In genomic region chr5:6545770-6546690, GRCh38 we compare ENCODE assay signal across 15 cellular contexts.
DNase-seq lines count a peak whose midpoint lies in the region; ATAC-seq and TF ChIP-seq lines count a peak whose summit lies in the region.
"Had no signal": no experiment of that assay in that cellular context is flagged by ENCODE, and none has a peak within 500 bp of the region (broad histone marks: within the 10 kb centered on the region; RNA-seq: fewer than 3 reads in every experiment).

No MANE protein-coding gene starts in this region.

- H2BK15ac ChIP-seq in neuronal stem cell (ENCODE audit: low read length) = no peak overlapping the region

- no peaks in the 10 kb centered on the region for H3K79me2 ChIP-seq in PC-9 (ENCODE audit: low read depth)
- H3K79me2 ChIP-seq: parathyroid adenoma had no signal

- no peak overlapping the region for H3K4ac ChIP-seq in neuronal stem cell (ENCODE audit: low read length)

- no peaks in the 10 kb centered on the region for H3K36me3 ChIP-seq in PC-9 (ENCODE audit: low read depth)
- no peaks in the 10 kb centered on the region for H3K36me3 ChIP-seq in neuronal stem cell (replicated peaks in 1 of 2; ENCODE audit: control insufficient read depth in 2 of 2, insufficient read depth in 2 of 2, low read length in 2 of 2)

- no TSS peak for BruUV-seq in PC-9 (replicated peaks; lab: Mats Ljungman, UMichigan)

- no peak for ATAC-seq in activated T-helper 17 cell treated with anti-CD3 and anti-CD28 coated beads, Interleukin-2, amount 50 U/mL, for 72 hours (replicated peaks)
- ATAC-seq in HG02763 (IDR thresholded peaks at IDR 0.05; ENCODE audit: unreplicated experiment) = no peak
- ATAC-seq in GM18861 (IDR thresholded peaks at IDR 0.05; ENCODE audit: unreplicated experiment) = no peak
- ATAC-seq: HCT116 had no signal

- H3K36me3 Mint-ChIP-seq in activated T-helper 17 cell treated with anti-CD3 and anti-CD28 coated beads, Interleukin-2, amount 50 U/mL, for 72 hours (ENCODE audit: low read depth) = no peaks in the 10 kb centered on the region
- H3K36me3 Mint-ChIP-seq: activated naive CD4-positive, alpha-beta T cell treated with anti-CD3 and anti-CD28 coated beads, Interleukin-2, amount 50 U/mL, for 24 hours had no signal

- no peak overlapping the region for H2AK5ac ChIP-seq in neuronal stem cell (ENCODE audit: low read depth, low read length)

- no peaks in the 10 kb centered on the region for H4K20me1 ChIP-seq in PC-9 (ENCODE audit: insufficient read depth)

- H4K8ac ChIP-seq in neuronal stem cell (ENCODE audit: low read depth, low read length) = no peak overlapping the region

- POLR2A ChIA-PET in PC-9 (lab: Charles Lee; ENCODE audit: unreplicated experiment) = no interaction called here

- H3K27me3 Mint-ChIP-seq in activated T-helper 17 cell treated with anti-CD3 and anti-CD28 coated beads, Interleukin-2, amount 50 U/mL, for 72 hours = peaks cover 17% of the 10 kb centered on the region
- H3K27me3 Mint-ChIP-seq: activated naive CD4-positive, alpha-beta T cell treated with anti-CD3 and anti-CD28 coated beads, Interleukin-2, amount 50 U/mL, for 24 hours had no signal

- no peaks in the 10 kb centered on the region for H3K9me2 ChIP-seq in PC-9 (ENCODE audit: insufficient read depth)

- H2AFZ ChIP-seq in PC-9 (no peak overlapping the region), neuronal stem cell (ENCODE audit: low read length) (peak overlapping the region; percentile 17)
- H2AFZ ChIP-seq: parathyroid adenoma had no signal

- H3K4me1 Mint-ChIP-seq in activated T-helper 17 cell treated with anti-CD3 and anti-CD28 coated beads, Interleukin-2, amount 50 U/mL, for 72 hours = peaks cover 5% of the 10 kb centered on the region
- H3K4me1 Mint-ChIP-seq: activated naive CD4-positive, alpha-beta T cell treated with anti-CD3 and anti-CD28 coated beads, Interleukin-2, amount 50 U/mL, for 24 hours had no signal

- H3K27me3 ChIP-seq in PC-9 (ENCODE audit: insufficient read depth, low read depth) (peaks cover 98% of the 10 kb centered on the region), neuronal stem cell (ENCODE audit: control insufficient read depth in 3 of 3, insufficient read depth in 3 of 3, low read depth in 1 of 3, low read length in 3 of 3) (peaks cover 0 to 11% (median 0%) of the 10 kb centered on the region in 3 experiments)

- no peak overlapping the region for H3K27ac ChIP-seq in PC-9
- no peak overlapping the region for H3K27ac ChIP-seq in neuronal stem cell (replicated peaks; ENCODE audit: low read length)
- H3K27ac ChIP-seq: parathyroid adenoma had no signal

- H3K18ac ChIP-seq in neuronal stem cell (ENCODE audit: low read length) = no peak overlapping the region

- CTCF ChIA-PET in PC-9 (lab: Charles Lee) = no interaction called here

- H3K4me3 Mint-ChIP-seq in activated T-helper 17 cell treated with anti-CD3 and anti-CD28 coated beads, Interleukin-2, amount 50 U/mL, for 72 hours = no peak overlapping the region
- H3K4me3 Mint-ChIP-seq: activated naive CD4-positive, alpha-beta T cell treated with anti-CD3 and anti-CD28 coated beads, Interleukin-2, amount 50 U/mL, for 24 hours had no signal

- DNase-seq in DMS53 (lab: John Stamatoyannopoulos, UW) (peak; percentile 68), NCI-H187 treated with DMSO at 0.1 percent for 48 hours (lab: John Stamatoyannopoulos, UW) (peak; percentile 77), PC-9 (no peak), neuronal stem cell (ENCODE audit: low spot score) (no peak), hippocampal formation (lab: John Stamatoyannopoulos, UW) (no peak)
- DNase-seq: AML-193; mesenchymal stem cell; NCI-H2227 treated with DMSO at 0.1 percent for 48 hours; stimulated activated CD4-positive, alpha-beta T cell treated with anti-CD3 and anti-CD28 coated beads, Interleukin-2, amount 100 ng/mL, for 24 hours had no signal

- H3K27ac Mint-ChIP-seq in activated T-helper 17 cell treated with anti-CD3 and anti-CD28 coated beads, Interleukin-2, amount 50 U/mL, for 72 hours = no peak overlapping the region
- H3K27ac Mint-ChIP-seq: activated naive CD4-positive, alpha-beta T cell treated with anti-CD3 and anti-CD28 coated beads, Interleukin-2, amount 50 U/mL, for 24 hours had no signal

- H3K23ac ChIP-seq in neuronal stem cell (ENCODE audit: low read depth, low read length, poor library complexity) = no peak overlapping the region

- H3K9me3 ChIP-seq in PC-9 (ENCODE audit: insufficient read depth, low read depth) = no peaks in the 10 kb centered on the region
- H3K9me3 ChIP-seq in neuronal stem cell (replicated peaks in 1 of 2; ENCODE audit: control insufficient read depth in 2 of 2, insufficient read depth in 1 of 2, low read depth in 1 of 2, low read length in 2 of 2) = no peaks in the 10 kb centered on the region

- H3K9me3 Mint-ChIP-seq in activated T-helper 17 cell treated with anti-CD3 and anti-CD28 coated beads, Interleukin-2, amount 50 U/mL, for 72 hours = no peaks in the 10 kb centered on the region
- H3K9me3 Mint-ChIP-seq: activated naive CD4-positive, alpha-beta T cell treated with anti-CD3 and anti-CD28 coated beads, Interleukin-2, amount 50 U/mL, for 24 hours had no signal

- no peak for TF ChIP-seq CTCF in PC-9 (conservative IDR thresholded peaks at IDR 0.05)

- H4K91ac ChIP-seq in neuronal stem cell (ENCODE audit: low read depth, low read length, poor library complexity) = no peak overlapping the region

- no peaks in the 10 kb centered on the region for H3K79me1 ChIP-seq in neuronal stem cell (ENCODE audit: low read depth, low read length)

- peak overlapping the region; percentile 12 for H3K9ac ChIP-seq in neuronal stem cell (ENCODE audit: low read depth, low read length, poor library complexity)
- H3K9ac ChIP-seq: parathyroid adenoma had no signal

- H3K4me2 ChIP-seq in PC-9 (0 out of 2 replicates have a peak overlapping the region, but pooled peaks have one; percentile 11), neuronal stem cell (ENCODE audit: insufficient read depth, low read length, poor library complexity, severe bottlenecking) (no peak overlapping the region)

- no peak overlapping the region for H2BK5ac ChIP-seq in neuronal stem cell (ENCODE audit: low read length)

- H3K14ac ChIP-seq in neuronal stem cell (ENCODE audit: low read length) = no peak overlapping the region

- intact Hi-C loops in PC-9 (cut with micrococcal nuclease; ENCODE audit: unreplicated experiment) = no loop called here

- H3K4me1 ChIP-seq in PC-9 (replicated peaks; ENCODE audit: insufficient read depth) (no peaks in the 10 kb centered on the region), neuronal stem cell (ENCODE audit: control insufficient read depth in 2 of 2, insufficient read depth in 1 of 2, low read depth in 1 of 2, low read length in 2 of 2) (peaks cover 0 to 7% of the 10 kb centered on the region in 2 donors)
- H3K4me1 ChIP-seq: parathyroid adenoma had no signal

- no peak overlapping the region for H2BK12ac ChIP-seq in neuronal stem cell (ENCODE audit: low read length)

- no peak overlapping the region for H2BK120ac ChIP-seq in neuronal stem cell (ENCODE audit: low read depth, low read length)

- WGBS in neuronal stem cell (ENCODE audit: extremely low coverage in 2 of 2, insufficient read length in 2 of 2, insufficient replicate concordance in 1 of 2), 2 donors = no CpG with 5 or more reads among the region's 24 CpGs

- H3K4me3 ChIP-seq in PC-9 = no peak overlapping the region
- H3K4me3 ChIP-seq in neuronal stem cell (ENCODE audit: low read length in 2 of 2) = no peak overlapping the region

- H3F3A ChIP-seq in PC-9 (ENCODE audit: insufficient read depth, low read depth) = no peaks in the 10 kb centered on the region

Comparison
In these comparisons a context has a peak if more than half of its experiments do, and no peak if none do; other contexts are left out.
1. DNase-seq: peak in DMS53 (single experiment) and NCI-H187 treated with DMSO at 0.1 percent for 48 hours (single experiment); none in PC-9 (0 of 2), neuronal stem cell (single experiment) and hippocampal formation (0 of 2).